Comparison of ENCODE assay signal across 8 cellular contexts in genomic region chr12:27523305-27523641, GRCh38. TPM values are rescaled to one million over a fixed set of nuclear protein-coding genes. Genes with fewer than 3 reads are reported as not detected.
DNase-seq lines count a peak whose midpoint lies in the region; ATAC-seq and TF ChIP-seq lines count a peak whose summit lies in the region.

No MANE protein-coding gene starts in this region.

- H3K36me3 ChIP-seq in ascending aorta: no peaks in the 10 kb centered on the region
- H3K36me3 ChIP-seq in lung (ENCODE audit: control insufficient read depth in 2 of 2, insufficient read depth in 2 of 2, low read length in 2 of 2): no peaks in the 10 kb centered on the region

- POLR2A ChIA-PET in AG04450 (lab: Yijun Ruan, JAX): interaction anchor here (1.5 to 2.1 kb wide), 2 partner anchors 26 to 89 kb away, joined by 5 to 11 read pairs; no protein-coding TSS in a partner anchor

- no peaks in the 10 kb centered on the region for H3K9me3 ChIP-seq in AG04450 (ENCODE audit: control insufficient read depth, insufficient read depth, low read length)
- H3K9me3 ChIP-seq in ascending aorta: no peaks in the 10 kb centered on the region
- no peaks in the 10 kb centered on the region for H3K9me3 ChIP-seq in lung (ENCODE audit: control insufficient read depth in 2 of 2, insufficient read depth in 1 of 2, low read length in 1 of 2)

- CTCF ChIA-PET in AG04450 (lab: Charles Lee): interaction anchor here (2.2 kb wide), 1 partner anchor 89 kb away, joined by 10 read pairs; no protein-coding TSS in a partner anchor

- no peaks in the 10 kb centered on the region for H3K27me3 ChIP-seq in AG04450 (ENCODE audit: control insufficient read depth, insufficient read depth, low read length)
- H3K27me3 ChIP-seq in ascending aorta: no peaks in the 10 kb centered on the region
- H3K27me3 ChIP-seq in lung (ENCODE audit: control insufficient read depth, insufficient read depth): no peaks in the 10 kb centered on the region

- intact Hi-C loops in ascending aorta (cut with DNase I): loop anchor here (10.0 kb wide), 2 partner anchors 88 to 188 kb away; partner anchors contain the start of gene BMAL2

- H3K4me3 ChIP-seq in AG04450 (ENCODE audit: low read depth, low read length): peak overlapping the region; percentile 65
- H3K4me3 ChIP-seq in ascending aorta: peak overlapping the region; percentile 77 to 79
- H3K4me3 ChIP-seq in lung: peak overlapping the region; percentile 61

- ATAC-seq in GM18868 (IDR thresholded peaks at IDR 0.05; ENCODE audit: unreplicated experiment) (peak; percentile 14), HG03442 (IDR thresholded peaks at IDR 0.05; ENCODE audit: unreplicated experiment) (peak; percentile 4), lung (ENCODE audit: insufficient read depth, low FRiP score) (no peak), GM21737 (IDR thresholded peaks at IDR 0.05; ENCODE audit: unreplicated experiment) (no peak)

- TF ChIP-seq CTCF in AG04450 (IDR thresholded peaks at IDR 0.05; ENCODE audit: low read depth, low read length) (no peak), ascending aorta (IDR thresholded peaks at IDR 0.05) (no peak), lung (IDR thresholded peaks at IDR 0.05; ENCODE audit: control extremely low read depth, extremely low read depth) (no peak)

- DNase-seq in AG04450 (ENCODE audit: low read depth, low spot score) (no peak), ascending aorta (ENCODE audit: low spot score in 2 of 2) (no peak), lung (ENCODE audit: low spot score) (no peak), epidermal melanocyte (ENCODE audit: insufficient read length, low spot score) (no peak), EL (no peak)

- H3K4me1 ChIP-seq in ascending aorta: peaks cover 3 to 13% of the 10 kb centered on the region in 2 donors
- H3K4me1 ChIP-seq in lung (ENCODE audit: control insufficient read depth in 2 of 2, insufficient read depth in 2 of 2, low read length in 2 of 2): peaks cover 8 to 9% of the 10 kb centered on the region in 2 donors

- 1% methylated on average over 6 of the region's 6 CpGs for WGBS in lung, 2 donors

- H3K27ac ChIP-seq in AG04450 (ENCODE audit: low read depth, low read length): peak overlapping the region; percentile 74
- H3K27ac ChIP-seq in ascending aorta: peak overlapping the region; percentile 88 to 90
- peak overlapping the region; percentile 92 to 95 for H3K27ac ChIP-seq in lung (ENCODE audit: low read depth in 1 of 2, low read length in 1 of 2)

RNA-seq across cellular contexts. Expression of gene PPFIBP1, which starts 0.7 kb away (rescaled TPM):
- polyA plus RNA-seq in AG04450 (2011; rRNA removed) (42.5 and 58.3 TPM in 2 replicates), lung (10 to 100 TPM; 13.6 to 31.2 TPM)
- 70.1 and 79.6 TPM in 2 replicates for polyA minus RNA-seq in AG04450 (2011; rRNA and poly(A)+ RNA removed)
- total RNA-seq in ascending aorta (56.4 TPM), lung (100 to 1,000 TPM in 1 of 2 donors, 10 to 100 TPM in 1; 95.1 to 150 TPM)

Comparison
In these comparisons a context has a peak if more than half of its experiments do, and no peak if none do; other contexts are left out.
1. ATAC-seq: peak in GM18868 (single experiment) and HG03442 (single experiment); none in lung (single experiment) and GM21737 (single experiment).
2. Peak in every context shown above with its lines, with median percentiles within 50 percentile points of each other: H3K27ac ChIP-seq and H3K4me3 ChIP-seq.